Comparison of ENCODE assay signal across 1 cellular context in genomic region chr9:83491413-83491812, GRCh38.
TF ChIP-seq lines count a peak whose summit lies in the region.

No MANE protein-coding gene starts in this region.

TF ChIP-seq in H1, 55 proteins besides CTCF, POLR2A, EP300 and RAD21 (continued from another document):
- TF ChIP-seq CHD7 (IDR thresholded peaks at IDR 0.05; ENCODE audit: insufficient replicate concordance, low read length) (no peak), SUZ12 (IDR thresholded peaks at IDR 0.05; ENCODE audit: low read length) (no peak), CTBP2 (IDR thresholded peaks at IDR 0.05; ENCODE audit: borderline replicate concordance, insufficient read depth, insufficient read length, low read length) (no peak), HDAC2 (IDR thresholded peaks at IDR 0.05; ENCODE audit: borderline replicate concordance in 1 of 2, low read depth in 2 of 2, low read length in 2 of 2) (no peak), JUN (IDR thresholded peaks at IDR 0.05; ENCODE audit: low read depth, low read length) (no peak), YY1 (IDR thresholded peaks at IDR 0.05; ENCODE audit: low read depth, low read length) (no peak), RNF2 (IDR thresholded peaks at IDR 0.05; ENCODE audit: borderline replicate concordance, low read depth, low read length, missing control alignments, poor library complexity, severe bottlenecking) (no peak), MAX (IDR thresholded peaks at IDR 0.05) (no peak), ZNF274 (IDR thresholded peaks at IDR 0.05; ENCODE audit: borderline replicate concordance, extremely low read depth, low read length) (no peak), SIX5 (IDR thresholded peaks at IDR 0.05; ENCODE audit: low read depth, low read length) (no peak), TBP (IDR thresholded peaks at IDR 0.05; ENCODE audit: low read depth, low read length) (no peak), BCL11A (IDR thresholded peaks at IDR 0.05; ENCODE audit: low read depth in 2 of 2, low read length in 2 of 2) (no peak), SAP30 (IDR thresholded peaks at IDR 0.05; ENCODE audit: insufficient read depth, insufficient replicate concordance, low read length) (no peak), CBX5 (IDR thresholded peaks at IDR 0.05; ENCODE audit: low read depth, low read length) (no peak), TCF12 (IDR thresholded peaks at IDR 0.05; ENCODE audit: low read depth, low read length) (no peak), ATF3 (IDR thresholded peaks at IDR 0.05; ENCODE audit: insufficient read depth, low read depth, low read length) (no peak), BACH1 (IDR thresholded peaks at IDR 0.05; ENCODE audit: low read length) (no peak)
